8 cellular contexts compared by ENCODE assay signal in genomic region chr9:129109952-129110739, GRCh38. TPM values are rescaled to one million over a fixed set of nuclear protein-coding genes. Genes with fewer than 3 reads are reported as not detected.
DNase-seq lines count a peak whose midpoint lies in the region; ATAC-seq and FAIRE-seq lines count a peak whose summit lies in the region.

No MANE protein-coding gene starts in this region.

- in situ Hi-C loops in HAP-1 (cut with MboI; ENCODE audit: low sequenced_read_pairs): no loop called here

- peak overlapping the region; percentile 95 for H3K4me3 ChIP-seq in HAP-1
- H3K4me3 ChIP-seq in effector memory CD4-positive, alpha-beta T cell (ENCODE audit: insufficient read depth, low read depth, low read length, poor library complexity, severe bottlenecking): peak overlapping the region; percentile 87

- H3K9me3 ChIP-seq in HAP-1: no peaks in the 10 kb centered on the region
- no peaks in the 10 kb centered on the region for H3K9me3 ChIP-seq in effector memory CD4-positive, alpha-beta T cell (ENCODE audit: control insufficient read depth, low read length)

- H3K27me3 ChIP-seq in HAP-1 (ENCODE audit: low read depth): no peaks in the 10 kb centered on the region
- H3K27me3 ChIP-seq in effector memory CD4-positive, alpha-beta T cell (replicated peaks; ENCODE audit: control insufficient read depth, insufficient read depth, low read length, poor library complexity, severe bottlenecking): no peaks in the 10 kb centered on the region

- no peaks in the 10 kb centered on the region for H3K36me3 ChIP-seq in HAP-1 (replicated peaks)
- no peaks in the 10 kb centered on the region for H3K36me3 ChIP-seq in effector memory CD4-positive, alpha-beta T cell (ENCODE audit: control insufficient read depth, insufficient read depth, low read length)

- H3K4me1 ChIP-seq in HAP-1: peaks cover 10% of the 10 kb centered on the region
- H3K4me1 ChIP-seq in effector memory CD4-positive, alpha-beta T cell (ENCODE audit: control insufficient read depth, insufficient read depth, low read length, poor library complexity, severe bottlenecking): peaks cover 17% of the 10 kb centered on the region

- FAIRE-seq in GM19239 (lab: Jason Lieb, UNC): no peak

- DNase-seq in EH (ENCODE audit: low read depth): peak; percentile 55
- peak; percentile 13 to 29 for DNase-seq in HAP-1 (ENCODE audit: low spot score in 2 of 2)
- peak; percentile 55 for DNase-seq in RPMI7951 (ENCODE audit: low read depth)
- DNase-seq in effector memory CD4-positive, alpha-beta T cell: no peak
- DNase-seq in mucosa of gallbladder (ENCODE audit: low spot score): peak; percentile 16
- DNase-seq in GM19239 (ENCODE audit: insufficient read length, low spot score): no peak
- DNase-seq in NCI-H2196 (lab: John Stamatoyannopoulos, UW; ENCODE audit: unreplicated experiment): no peak

- H3K27ac ChIP-seq in effector memory CD4-positive, alpha-beta T cell (ENCODE audit: insufficient read depth, low read length, poor library complexity, severe bottlenecking): peak overlapping the region; percentile 65

- ATAC-seq in HG03565 (IDR thresholded peaks at IDR 0.05; ENCODE audit: unreplicated experiment): no peak

RNA-seq across cellular contexts. Expression of gene CRAT, which starts 0.4 kb away (rescaled TPM):
- 28.7 and 29.9 TPM in 2 replicates for total RNA-seq in RPMI7951 (2014; rRNA removed; shearing (Covaris generic))
- total RNA-seq in mucosa of gallbladder: 83.8 TPM

RNA-seq across cellular contexts. Expression of gene PTPA, which starts 1.1 kb away (rescaled TPM):
- total RNA-seq in RPMI7951 (2014; rRNA removed; shearing (Covaris generic)): 75.8 and 86.1 TPM in 2 replicates
- 126 TPM for total RNA-seq in mucosa of gallbladder

RNA-seq across cellular contexts. Expression of gene DOLPP1, which starts 29.2 kb away (rescaled TPM):
- total RNA-seq in RPMI7951 (2014; rRNA removed; shearing (Covaris generic)): 11.6 and 12.4 TPM in 2 replicates
- total RNA-seq in mucosa of gallbladder: 22.3 TPM

Comparison
In these comparisons a context has a peak if more than half of its experiments do, and no peak if none do; other contexts are left out.
1. DNase-seq: peak in EH (single experiment), HAP-1 (2 of 2), RPMI7951 (single experiment) and mucosa of gallbladder (single experiment); none in effector memory CD4-positive, alpha-beta T cell (0 of 3), GM19239 (single experiment) and NCI-H2196 (single experiment).